ENCODE assay signal across 17 cellular contexts in the genomic region with DNA sequence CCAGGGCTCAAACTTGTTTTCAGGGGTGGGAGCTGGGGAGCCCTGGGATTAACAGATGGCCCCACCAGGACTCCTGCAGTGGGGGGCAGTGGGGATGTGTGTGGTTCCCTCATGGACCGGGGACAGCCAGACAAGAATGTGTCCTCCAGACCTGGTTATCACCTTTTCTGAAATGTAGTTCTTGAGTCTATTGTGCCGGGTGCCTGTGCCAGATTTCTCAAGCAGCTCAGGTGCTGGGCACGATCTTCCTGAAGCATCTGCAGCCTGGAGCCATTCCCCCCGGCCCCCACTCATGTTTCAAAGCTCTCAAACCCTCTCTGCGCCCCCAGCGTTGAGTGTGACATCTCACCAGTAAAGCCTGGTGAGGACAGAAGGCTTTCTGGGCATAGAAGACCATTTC. TPM values are rescaled to one million over a fixed set of nuclear protein-coding genes. Genes with fewer than 3 reads are reported as not detected.
DNase-seq lines count a peak whose midpoint lies in the region; ATAC-seq and TF ChIP-seq lines count a peak whose summit lies in the region.
"Had no signal": no experiment of that assay in that cellular context is flagged by ENCODE, and none has a peak within 500 bp of the region (broad histone marks: within the 10 kb centered on the region; RNA-seq: fewer than 3 reads in every experiment).

No MANE protein-coding gene starts in this region.

- peaks cover 3% of the 10 kb centered on the region for H3K9me3 Mint-ChIP-seq in nephron

- no peaks in the 10 kb centered on the region for H3K9me2 ChIP-seq in GM23248 (ENCODE audit: insufficient read depth)

- ATAC-seq in thoracic aorta (ENCODE audit: insufficient number of reproducible peaks, low FRiP score, low read depth): no peak
- ATAC-seq in psoas muscle: no peak
- ATAC-seq: HCT116 had no signal

- H3K9me3 ChIP-seq in GM23248 (ENCODE audit: low read depth) (no peaks in the 10 kb centered on the region), thoracic aorta (no peaks in the 10 kb centered on the region), psoas muscle (no peaks in the 10 kb centered on the region)

- no peaks in the 10 kb centered on the region for H4K20me1 ChIP-seq in GM23248 (ENCODE audit: insufficient read depth)

- intact Hi-C loops in psoas muscle (cut with DNase I): no loop called here

- H3K4me2 ChIP-seq in GM23248 (ENCODE audit: unreplicated experiment): no peak overlapping the region

- peaks cover 3% of the 10 kb centered on the region for H3K27me3 Mint-ChIP-seq in nephron (ENCODE audit: low read depth)

- H3K27ac ChIP-seq in GM23248 (no peak overlapping the region), coronary artery (peak overlapping the region; percentile 61 to 78), thoracic aorta (peak overlapping the region; percentile 62 to 73), psoas muscle (no peak overlapping the region)

- no peak for TF ChIP-seq CTCF in coronary artery (IDR thresholded peaks at IDR 0.05)
- TF ChIP-seq CTCF in nephron (IDR thresholded peaks at IDR 0.05; ENCODE audit: unreplicated experiment in 3 of 3): no peak
- no peak for TF ChIP-seq CTCF in thoracic aorta (IDR thresholded peaks at IDR 0.05)
- no peak for TF ChIP-seq CTCF in psoas muscle (IDR thresholded peaks at IDR 0.05)

- H3K79me2 ChIP-seq in GM23248 (ENCODE audit: insufficient read depth): no peaks in the 10 kb centered on the region

- no peak overlapping the region for H3K9ac ChIP-seq in GM23248

- peak overlapping the region in 2 of 3 experiments; percentile 34 to 96 for H3K27ac Mint-ChIP-seq in nephron

- H3K4me1 Mint-ChIP-seq in nephron: peaks cover 58% of the 10 kb centered on the region

- H2AFZ ChIP-seq in GM23248: peak overlapping the region; percentile 45; the same call in 1 of the 2 replicates

- in situ Hi-C loops in GM23248 (cut with MboI): loop anchor here (10.0 kb wide), 1 partner anchor 394 kb away; no protein-coding TSS in a partner anchor

- H3K36me3 Mint-ChIP-seq in nephron (ENCODE audit: low read depth): peaks cover 5% of the 10 kb centered on the region

- WGBS in GM23248 (ENCODE audit: low coverage in 1 of 2, low lambda C conversion rate in 2 of 2, missing lambda C conversion rate in 2 of 2), 2 experiments: 72% methylated on average over 6 of the region's 6 CpGs
- WGBS in psoas muscle, 3 donors: 81 to 85% (median 82%) methylated on average over 6 of the region's 6 CpGs

- H3K27me3 ChIP-seq in GM23248 (replicated peaks; ENCODE audit: insufficient read depth) (no peaks in the 10 kb centered on the region), thoracic aorta (replicated peaks; ENCODE audit: insufficient read depth) (no peaks in the 10 kb centered on the region), psoas muscle (ENCODE audit: insufficient read depth in 3 of 3, low read length in 2 of 3) (no peaks in the 10 kb centered on the region)

- H3K4me1 ChIP-seq in GM23248 (ENCODE audit: insufficient read depth) (peaks cover 38% of the 10 kb centered on the region), thoracic aorta (ENCODE audit: control insufficient read depth in 1 of 2, low read depth in 2 of 2) (peaks cover 20 to 61% of the 10 kb centered on the region in 2 donors), psoas muscle (peaks cover 4% of the 10 kb centered on the region)

- DNase-seq in GM23248: no peak
- no peak for DNase-seq in coronary artery (ENCODE audit: low spot score)
- DNase-seq in thoracic aorta (ENCODE audit: low spot score): no peak
- no peak for DNase-seq in psoas muscle
- no peak for DNase-seq in activated T-cell treated with anti-CD3 and anti-CD28 coated beads, Interleukin-2, amount 50 U/mL, for 48 hours
- DNase-seq in HUDEP-2 (lab: John Stamatoyannopoulos, UW; ENCODE audit: unreplicated experiment in 76 of 76): no peak
- DNase-seq: C1 segment of cervical spinal cord; DMS79 treated with DMSO at 0.1 percent for 48 hours; NCI-H1417; NCI-H1930; NCI-H446 treated with DMSO at 0.1 percent for 48 hours; NK-92 treated with Interleukin-12 subunit alpha and Interleukin-12 subunit beta, amount 100 ng/mL, for 24 hours had no signal

- no peak overlapping the region for H3K4me3 ChIP-seq in GM23248
- H3K4me3 ChIP-seq in coronary artery: no peak overlapping the region
- H3K4me3 ChIP-seq in thoracic aorta: no peak overlapping the region
- H3K4me3 ChIP-seq in psoas muscle: no peak overlapping the region
- H3K4me3 ChIP-seq: K562 had no signal

- H3K36me3 ChIP-seq in GM23248 (ENCODE audit: low read depth) (no peaks in the 10 kb centered on the region), thoracic aorta (no peaks in the 10 kb centered on the region), psoas muscle (ENCODE audit: insufficient read depth in 1 of 2, low read depth in 1 of 2) (no peaks in the 10 kb centered on the region)

- no peak overlapping the region for H3K4me3 Mint-ChIP-seq in nephron

- peaks cover 22% of the 10 kb centered on the region for H3F3A ChIP-seq in GM23248 (ENCODE audit: insufficient read depth)

RNA-seq across cellular contexts. Expression of gene HAAO, which starts 48.4 kb away (rescaled TPM):
- not detected in 2 replicates for total RNA-seq in GM23248 (2014; rRNA removed; shearing (Covaris generic))
- polyA plus RNA-seq in GM23248 (2016; fragmentation: Nextera tagmentation; extraction: Ambion mirVana): 0.36 TPM in 1 of 2 replicates, not detected in the other
- total RNA-seq in thoracic aorta: 10 to 100 TPM; 25.3 to 33.7 TPM
- 1 to 10 TPM in 3 of 4 donors, under 1 TPM in 1; 0.78 to 4.9 (median 1.9) TPM for total RNA-seq in psoas muscle
- under 1 TPM; 0.78 to 0.93 (median 0.80) TPM for polyA plus RNA-seq in psoas muscle
- total RNA-seq: G401, K562, OCI-LY7 had no signal
- polyA plus RNA-seq: K562 had no signal

Comparison
In these comparisons a context has a peak if more than half of its experiments do, and no peak if none do; other contexts are left out.
1. H3K27ac ChIP-seq: peak in coronary artery (2 of 2) and thoracic aorta (2 of 2); none in GM23248 (single experiment) and psoas muscle (single experiment).
2. RNA of gene HAAO, which starts 48.4 kb away (total RNA-seq): 25.3 to 33.7 TPM in thoracic aorta; 0.78 to 4.9 TPM in psoas muscle and not detected in GM23248; every median in the first group is over 4 times any median in the second.